36 cellular contexts compared by ENCODE assay signal in genomic region chr4:78460368-78460767, GRCh38.
"Had no signal": no experiment of that assay in that cellular context is flagged by ENCODE, and none has a peak within 500 bp of the region (broad histone marks: within the 10 kb centered on the region; RNA-seq: fewer than 3 reads in every experiment).

No MANE protein-coding gene starts in this region.

- H3K4me1 ChIP-seq: ascending aorta had no signal

- H3K27me3 Mint-ChIP-seq: activated naive CD8-positive, alpha-beta T cell treated with anti-CD3 and anti-CD28 coated beads, Interleukin-2, amount 50 U/mL, for 24 hours; brain had no signal

- H3K4me3 Mint-ChIP-seq: activated B cell treated with CpG ODN at 0.5 μM for 24 hours; activated CD4-positive, alpha-beta memory T cell treated with anti-CD3 and anti-CD28 coated beads for 36 hours; activated CD4-positive, alpha-beta T cell treated with anti-CD3 and anti-CD28 coated beads, Interleukin-2, amount 10 ng/mL, durations not matched to agents 24 days and 14 days; activated CD8-positive, alpha-beta T cell treated with anti-CD3 and anti-CD28 coated beads for 36 hours; activated naive CD4-positive, alpha-beta T cell treated with anti-CD3 and anti-CD28 coated beads, Interleukin-2, amount 10 ng/mL, durations not matched to agents 7 days and 5 days; activated naive CD4-positive, alpha-beta T cell treated with anti-CD3 and anti-CD28 coated beads, Interleukin-2, amount 50 U/mL, for 24 hours; activated naive CD8-positive, alpha-beta T cell; activated naive CD8-positive, alpha-beta T cell treated with anti-CD3 and anti-CD28 coated beads, Interleukin-2, amount 10 ng/mL, durations not matched to agents 7 days and 5 days; activated naive CD8-positive, alpha-beta T cell treated with anti-CD3 and anti-CD28 coated beads, Interleukin-2, amount 50 U/mL, for 24 hours; activated T-cell treated with anti-CD3 and anti-CD28 coated beads, Interleukin-2, amount 50 U/mL, for 4 hours; activated T-cell treated with anti-CD3 and anti-CD28 coated beads, Interleukin-2, amount 50 U/mL, for 72 hours; activated T-helper 1 cell treated with anti-CD3 and anti-CD28 coated beads, Interleukin-12 subunit alpha, Interleukin-12 subunit beta, Interleukin-2, Interleukin-4 antibody, amounts not matched to agents 30 ng/mL and 10 ng/mL and 1 ng/mL, durations not matched to agents 14 hours and 24 hours and 36 hours; activated T-helper 17 cell treated with anti-CD3 and anti-CD28 coated beads, Interleukin-2, amount 50 U/mL, for 72 hours; brain; central memory CD8-positive, alpha-beta T cell; T-helper 1 cell treated with Interleukin-12 subunit alpha and Interleukin-12 subunit beta and Interleukin-4 antibody, amounts not matched to agents 30 μg/mL and 1 μg/mL, for 36 hours; T-helper 2 cell treated with Interferon-gamma antibody and Interleukin-4, amounts not matched to agents 5 μg/mL and 100 μg/mL, for 36 hours had no signal

- H3K4me3 ChIP-seq: ascending aorta, cardiac muscle cell had no signal

- DNase-seq: activated B cell treated with CpG ODN at 0.5 μM for 24 hours; activated CD4-positive, alpha-beta memory T cell treated with anti-CD3 and anti-CD28 coated beads for 36 hours; activated CD4-positive, alpha-beta T cell treated with anti-CD3 and anti-CD28 coated beads for 4 hours; activated CD4-positive, alpha-beta T cell treated with anti-CD3 and anti-CD28 coated beads, Interleukin-2, amount 10 ng/mL, durations not matched to agents 24 days and 14 days; activated CD4-positive, alpha-beta T cell treated with anti-CD3 and anti-CD28 coated beads, Interleukin-2, amount 50 U/mL, for 1 hour; activated CD4-positive, alpha-beta T cell treated with anti-CD3 and anti-CD28 coated beads, Interleukin-2, amount 50 U/mL, for 4 hours; activated CD4-positive, CD25-positive, alpha-beta regulatory T cell treated with anti-CD3 and anti-CD28 coated beads, Interleukin-2, amount 50 U/mL, for 72 hours; activated CD8-positive, alpha-beta memory T cell treated with anti-CD3 and anti-CD28 coated beads, Interleukin-2, amount 50 U/mL, for 4 hours; activated CD8-positive, alpha-beta T cell treated with anti-CD3 and anti-CD28 coated beads for 36 hours; activated effector memory CD4-positive, alpha-beta T cell treated with anti-CD3 and anti-CD28 coated beads, Interleukin-2, amount 50 U/mL, for 16 hours; activated gamma-delta T cell treated with Interleukin-2 at 50 U/mL for 16 hours; activated naive CD4-positive, alpha-beta T cell; activated naive CD4-positive, alpha-beta T cell treated with anti-CD3 and anti-CD28 coated beads, Interleukin-2, amount 10 ng/mL, durations not matched to agents 7 days and 5 days; activated naive CD8-positive, alpha-beta T cell treated with anti-CD3 and anti-CD28 coated beads, Interleukin-2, amount 10 ng/mL, durations not matched to agents 7 days and 5 days; activated naive CD8-positive, alpha-beta T cell treated with anti-CD3 and anti-CD28 coated beads, Interleukin-2, amount 50 U/mL, for 24 hours; activated T-cell treated with anti-CD3 and anti-CD28 coated beads, Interleukin-2, amount 50 U/mL, for 4 hours; activated T-cell treated with anti-CD3 and anti-CD28 coated beads, Interleukin-2, amount 50 U/mL, for 72 hours; amygdala; anterior cingulate cortex; caudate nucleus; cerebellar nuclear complex; T-helper 1 cell; T-helper 2 cell; T-helper 9 cell had no signal

- FAIRE-seq: TTC549 had no signal

- H3K27ac Mint-ChIP-seq: activated B cell treated with CpG ODN at 0.5 μM for 24 hours; activated CD4-positive, alpha-beta memory T cell treated with anti-CD3 and anti-CD28 coated beads for 36 hours; activated CD4-positive, alpha-beta T cell treated with anti-CD3 and anti-CD28 coated beads, Interleukin-2, amount 10 ng/mL, durations not matched to agents 24 days and 14 days; activated CD8-positive, alpha-beta T cell treated with anti-CD3 and anti-CD28 coated beads for 36 hours; activated naive CD4-positive, alpha-beta T cell treated with anti-CD3 and anti-CD28 coated beads, Interleukin-2, amount 10 ng/mL, durations not matched to agents 7 days and 5 days; activated naive CD4-positive, alpha-beta T cell treated with anti-CD3 and anti-CD28 coated beads, Interleukin-2, amount 50 U/mL, for 24 hours; activated naive CD8-positive, alpha-beta T cell; activated naive CD8-positive, alpha-beta T cell treated with anti-CD3 and anti-CD28 coated beads, Interleukin-2, amount 10 ng/mL, durations not matched to agents 7 days and 5 days; activated naive CD8-positive, alpha-beta T cell treated with anti-CD3 and anti-CD28 coated beads, Interleukin-2, amount 50 U/mL, for 24 hours; activated T-cell treated with anti-CD3 and anti-CD28 coated beads, Interleukin-2, amount 50 U/mL, for 72 hours; activated T-helper 1 cell treated with anti-CD3 and anti-CD28 coated beads, Interleukin-12 subunit alpha, Interleukin-12 subunit beta, Interleukin-2, Interleukin-4 antibody, amounts not matched to agents 30 ng/mL and 10 ng/mL and 1 ng/mL, durations not matched to agents 14 hours and 24 hours and 36 hours; activated T-helper 17 cell treated with anti-CD3 and anti-CD28 coated beads, Interleukin-2, amount 50 U/mL, for 72 hours; brain; T-helper 1 cell treated with Interleukin-12 subunit alpha and Interleukin-12 subunit beta and Interleukin-4 antibody, amounts not matched to agents 30 μg/mL and 1 μg/mL, for 36 hours; T-helper 2 cell treated with Interferon-gamma antibody and Interleukin-4, amounts not matched to agents 5 μg/mL and 100 μg/mL, for 36 hours had no signal

- H3K36me3 ChIP-seq: ascending aorta, cardiac muscle cell had no signal

- H3K4me1 Mint-ChIP-seq: activated B cell treated with CpG ODN at 0.5 μM for 24 hours; activated CD4-positive, alpha-beta T cell treated with anti-CD3 and anti-CD28 coated beads, Interleukin-2, amount 10 ng/mL, durations not matched to agents 24 days and 14 days; activated naive CD4-positive, alpha-beta T cell treated with anti-CD3 and anti-CD28 coated beads, Interleukin-2, amount 10 ng/mL, durations not matched to agents 7 days and 5 days; activated naive CD4-positive, alpha-beta T cell treated with anti-CD3 and anti-CD28 coated beads, Interleukin-2, amount 50 U/mL, for 24 hours; activated naive CD8-positive, alpha-beta T cell treated with anti-CD3 and anti-CD28 coated beads, Interleukin-2, amount 10 ng/mL, durations not matched to agents 7 days and 5 days; activated naive CD8-positive, alpha-beta T cell treated with anti-CD3 and anti-CD28 coated beads, Interleukin-2, amount 50 U/mL, for 24 hours; activated T-helper 17 cell treated with anti-CD3 and anti-CD28 coated beads, Interleukin-2, amount 50 U/mL, for 72 hours; brain; central memory CD8-positive, alpha-beta T cell had no signal

- ATAC-seq: activated CD8-positive, alpha-beta T cell treated with anti-CD3 and anti-CD28 coated beads for 36 hours; activated naive CD8-positive, alpha-beta T cell treated with anti-CD3 and anti-CD28 coated beads, Interleukin-2, amount 50 U/mL, for 24 hours; activated T-cell treated with anti-CD3 and anti-CD28 coated beads, Interleukin-2, amount 50 U/mL, for 4 hours; activated T-cell treated with anti-CD3 and anti-CD28 coated beads, Interleukin-2, amount 50 U/mL, for 72 hours; activated T-helper 17 cell treated with anti-CD3 and anti-CD28 coated beads, Interleukin-2, amount 50 U/mL, for 72 hours had no signal

- H3K36me3 Mint-ChIP-seq: activated CD4-positive, alpha-beta memory T cell treated with anti-CD3 and anti-CD28 coated beads for 36 hours; activated naive CD4-positive, alpha-beta T cell treated with anti-CD3 and anti-CD28 coated beads, Interleukin-2, amount 10 ng/mL, durations not matched to agents 7 days and 5 days; activated naive CD4-positive, alpha-beta T cell treated with anti-CD3 and anti-CD28 coated beads, Interleukin-2, amount 50 U/mL, for 24 hours; activated naive CD8-positive, alpha-beta T cell; activated naive CD8-positive, alpha-beta T cell treated with anti-CD3 and anti-CD28 coated beads, Interleukin-2, amount 10 ng/mL, durations not matched to agents 7 days and 5 days had no signal

- H3K27ac ChIP-seq: ascending aorta, cardiac muscle cell, VCaP had no signal

- H3K9me3 ChIP-seq: ascending aorta had no signal

- H3K9me3 Mint-ChIP-seq: activated B cell treated with CpG ODN at 0.5 μM for 24 hours; activated CD4-positive, alpha-beta memory T cell treated with anti-CD3 and anti-CD28 coated beads for 36 hours; activated CD4-positive, alpha-beta T cell treated with anti-CD3 and anti-CD28 coated beads, Interleukin-2, amount 10 ng/mL, durations not matched to agents 24 days and 14 days; activated CD8-positive, alpha-beta T cell treated with anti-CD3 and anti-CD28 coated beads for 36 hours; activated naive CD4-positive, alpha-beta T cell treated with anti-CD3 and anti-CD28 coated beads, Interleukin-2, amount 10 ng/mL, durations not matched to agents 7 days and 5 days; activated naive CD4-positive, alpha-beta T cell treated with anti-CD3 and anti-CD28 coated beads, Interleukin-2, amount 50 U/mL, for 24 hours; activated naive CD8-positive, alpha-beta T cell treated with anti-CD3 and anti-CD28 coated beads, Interleukin-2, amount 10 ng/mL, durations not matched to agents 7 days and 5 days; activated naive CD8-positive, alpha-beta T cell treated with anti-CD3 and anti-CD28 coated beads, Interleukin-2, amount 50 U/mL, for 24 hours; activated T-cell treated with anti-CD3 and anti-CD28 coated beads, Interleukin-2, amount 50 U/mL, for 4 hours; activated T-cell treated with anti-CD3 and anti-CD28 coated beads, Interleukin-2, amount 50 U/mL, for 72 hours; activated T-helper 1 cell treated with anti-CD3 and anti-CD28 coated beads, Interleukin-12 subunit alpha, Interleukin-12 subunit beta, Interleukin-2, Interleukin-4 antibody, amounts not matched to agents 30 ng/mL and 10 ng/mL and 1 ng/mL, durations not matched to agents 14 hours and 24 hours and 36 hours; activated T-helper 17 cell treated with anti-CD3 and anti-CD28 coated beads, Interleukin-2, amount 50 U/mL, for 72 hours; brain; central memory CD8-positive, alpha-beta T cell; T-helper 1 cell treated with Interleukin-12 subunit alpha and Interleukin-12 subunit beta and Interleukin-4 antibody, amounts not matched to agents 30 μg/mL and 1 μg/mL, for 36 hours; T-helper 2 cell treated with Interferon-gamma antibody and Interleukin-4, amounts not matched to agents 5 μg/mL and 100 μg/mL, for 36 hours had no signal

- H3K27me3 ChIP-seq: ascending aorta, cardiac muscle cell had no signal
